In genomic region chr15:85481543-85481942, GRCh38 we compare ENCODE assay signal across 8 cellular contexts.
DNase-seq lines count a peak whose midpoint lies in the region; ATAC-seq and TF ChIP-seq lines count a peak whose summit lies in the region.
"Not testable (repeated sequence)": the region's sequence is repeated elsewhere in the genome, so short reads cannot be mapped to it uniquely, and the experiment has no call there.

No MANE protein-coding gene starts in this region.

- not testable (repeated sequence) for H3F3A ChIP-seq in GM23338 (replicated peaks; ENCODE audit: low read depth)

- peaks cover 81% of the 10 kb centered on the region for H3K4me1 Mint-ChIP-seq in CD4-positive, alpha-beta T cell (ENCODE audit: low read depth)
- H3K4me1 Mint-ChIP-seq in GM23338: peaks cover 56% of the 10 kb centered on the region
- H3K4me1 Mint-ChIP-seq in activated CD4-positive, alpha-beta T cell treated with anti-CD3 and anti-CD28 coated beads for 36 hours: peaks cover 74% of the 10 kb centered on the region
- peaks cover 35% of the 10 kb centered on the region for H3K4me1 Mint-ChIP-seq in activated naive CD4-positive, alpha-beta T cell treated with anti-CD3 and anti-CD28 coated beads, Interleukin-2, amount 10 ng/mL, durations not matched to agents 7 days and 5 days
- H3K4me1 Mint-ChIP-seq in effector memory CD8-positive, alpha-beta T cell (ENCODE audit: low read depth in 2 of 2): peaks cover 31 to 47% of the 10 kb centered on the region in 2 donors
- peaks cover 31 to 85% (median 83%) of the 10 kb centered on the region in 4 donors for H3K4me1 Mint-ChIP-seq in naive thymus-derived CD8-positive, alpha-beta T cell
- peaks cover 81% of the 10 kb centered on the region for H3K4me1 Mint-ChIP-seq in stimulated activated naive CD8-positive, alpha-beta T cell treated with anti-CD3 and anti-CD28 coated beads, Interleukin-15, Interleukin-2, amounts not matched to agents 100 ng/mL and 50 ng/mL, for 24 hours (ENCODE audit: low read depth)

- TF ChIP-seq CTCF in CD4-positive, alpha-beta T cell (IDR thresholded peaks at IDR 0.05); GM23338 (conservative IDR thresholded peaks at IDR 0.05; ENCODE audit: low read depth in 2 of 2); OCI-LY7 (conservative IDR thresholded peaks at IDR 0.05; ENCODE audit: low read length): not testable (repeated sequence)

- not testable (repeated sequence) for H3K9me2 ChIP-seq in GM23338 (ENCODE audit: insufficient read depth); OCI-LY7 (ENCODE audit: insufficient read depth, low read length)

- not testable (repeated sequence) for H3K4me3 ChIP-seq in GM23338
- peak overlapping the region; percentile 19 for H3K4me3 ChIP-seq in OCI-LY7 (ENCODE audit: low read depth, low read length, poor library complexity, severe bottlenecking)

- not testable (repeated sequence) for DNase-seq in CD4-positive, alpha-beta T cell; GM23338 (ENCODE audit: low spot score); activated CD4-positive, alpha-beta T cell treated with anti-CD3 and anti-CD28 coated beads for 36 hours; activated naive CD4-positive, alpha-beta T cell treated with anti-CD3 and anti-CD28 coated beads, Interleukin-2, amount 10 ng/mL, durations not matched to agents 7 days and 5 days; effector memory CD8-positive, alpha-beta T cell
- peak; percentile 40 for DNase-seq in OCI-LY7 (ENCODE audit: low spot score)
- DNase-seq in naive thymus-derived CD8-positive, alpha-beta T cell: peak in 4 of 10 donors; percentile 3 to 46 (median 32)

- H3K4me1 ChIP-seq in GM23338 (ENCODE audit: insufficient read depth): peaks cover 31% of the 10 kb centered on the region
- peaks cover 94% of the 10 kb centered on the region for H3K4me1 ChIP-seq in OCI-LY7 (ENCODE audit: insufficient read depth, low read length, poor library complexity, severe bottlenecking)

- H3K27me3 Mint-ChIP-seq in CD4-positive, alpha-beta T cell; GM23338 (ENCODE audit: insufficient read depth, low read depth, poor library complexity); activated CD4-positive, alpha-beta T cell treated with anti-CD3 and anti-CD28 coated beads for 36 hours; activated naive CD4-positive, alpha-beta T cell treated with anti-CD3 and anti-CD28 coated beads, Interleukin-2, amount 10 ng/mL, durations not matched to agents 7 days and 5 days; effector memory CD8-positive, alpha-beta T cell; naive thymus-derived CD8-positive, alpha-beta T cell; stimulated activated naive CD8-positive, alpha-beta T cell treated with anti-CD3 and anti-CD28 coated beads, Interleukin-15, Interleukin-2, amounts not matched to agents 100 ng/mL and 50 ng/mL, for 24 hours: not testable (repeated sequence)

- H3K4me2 ChIP-seq in GM23338: not testable (repeated sequence)
- H3K4me2 ChIP-seq in OCI-LY7 (ENCODE audit: low read length): peak overlapping the region; percentile 65

- CTCF ChIA-PET in CD4-positive, alpha-beta T cell (lab: Charles Lee); OCI-LY7 (lab: Charles Lee; ENCODE audit: unreplicated experiment); activated CD4-positive, alpha-beta T cell treated with anti-CD3 and anti-CD28 coated beads for 36 hours (lab: Charles Lee); activated naive CD4-positive, alpha-beta T cell treated with anti-CD3 and anti-CD28 coated beads, Interleukin-2, amount 10 ng/mL, durations not matched to agents 7 days and 5 days (lab: Charles Lee): not testable (repeated sequence)

- intact Hi-C loops in CD4-positive, alpha-beta T cell (cut with DNase I, micrococcal nuclease); activated CD4-positive, alpha-beta T cell treated with anti-CD3 and anti-CD28 coated beads for 36 hours (cut with DNase I, micrococcal nuclease): not testable (repeated sequence)
- intact Hi-C loops in OCI-LY7 (cut with micrococcal nuclease; ENCODE audit: unreplicated experiment): loop anchor here (5.0 kb wide), 2 partner anchors 184 to 226 kb away; no protein-coding TSS in a partner anchor

- peaks cover 75% of the 10 kb centered on the region for H3K79me2 ChIP-seq in GM23338 (replicated peaks; ENCODE audit: insufficient read depth)
- H3K79me2 ChIP-seq in OCI-LY7 (ENCODE audit: insufficient read depth, low read depth, low read length): peaks cover 92% of the 10 kb centered on the region

- H3K27me3 ChIP-seq in CD4-positive, alpha-beta T cell (ENCODE audit: control insufficient read depth, insufficient read depth, low read length); GM23338 (ENCODE audit: insufficient read depth): not testable (repeated sequence)

- peak overlapping the region; percentile 76 for H3K27ac Mint-ChIP-seq in CD4-positive, alpha-beta T cell
- peak overlapping the region; percentile 46; the same call in 1 of the 2 replicates for H3K27ac Mint-ChIP-seq in GM23338
- H3K27ac Mint-ChIP-seq in activated CD4-positive, alpha-beta T cell treated with anti-CD3 and anti-CD28 coated beads for 36 hours: not testable (repeated sequence)
- H3K27ac Mint-ChIP-seq in activated naive CD4-positive, alpha-beta T cell treated with anti-CD3 and anti-CD28 coated beads, Interleukin-2, amount 10 ng/mL, durations not matched to agents 7 days and 5 days: peak overlapping the region; percentile 70
- peak overlapping the region; percentile 33 to 41 for H3K27ac Mint-ChIP-seq in effector memory CD8-positive, alpha-beta T cell
- H3K27ac Mint-ChIP-seq in naive thymus-derived CD8-positive, alpha-beta T cell: peak overlapping the region in 5 of 10 donors; percentile 39 to 75 (median 48)
- peak overlapping the region; percentile 66 for H3K27ac Mint-ChIP-seq in stimulated activated naive CD8-positive, alpha-beta T cell treated with anti-CD3 and anti-CD28 coated beads, Interleukin-15, Interleukin-2, amounts not matched to agents 100 ng/mL and 50 ng/mL, for 24 hours

- H3K9me3 Mint-ChIP-seq in CD4-positive, alpha-beta T cell; GM23338; activated CD4-positive, alpha-beta T cell treated with anti-CD3 and anti-CD28 coated beads for 36 hours (ENCODE audit: low read depth); activated naive CD4-positive, alpha-beta T cell treated with anti-CD3 and anti-CD28 coated beads, Interleukin-2, amount 10 ng/mL, durations not matched to agents 7 days and 5 days; effector memory CD8-positive, alpha-beta T cell; naive thymus-derived CD8-positive, alpha-beta T cell; stimulated activated naive CD8-positive, alpha-beta T cell treated with anti-CD3 and anti-CD28 coated beads, Interleukin-15, Interleukin-2, amounts not matched to agents 100 ng/mL and 50 ng/mL, for 24 hours: not testable (repeated sequence)

- POLR2A ChIA-PET in CD4-positive, alpha-beta T cell (lab: Charles Lee); activated CD4-positive, alpha-beta T cell treated with anti-CD3 and anti-CD28 coated beads for 36 hours (lab: Charles Lee); naive thymus-derived CD8-positive, alpha-beta T cell (lab: Charles Lee): not testable (repeated sequence)
- POLR2A ChIA-PET in OCI-LY7 (lab: Charles Lee): interaction anchor here (1.2 to 1.3 kb wide), 2 partner anchors 24 to 26 kb away, joined by 3 read pairs; no protein-coding TSS in a partner anchor

- peak; percentile 48 for ATAC-seq in CD4-positive, alpha-beta T cell (ENCODE audit: poor library complexity)
- not testable (repeated sequence) for ATAC-seq in GM23338
- peak; percentile 38 for ATAC-seq in activated CD4-positive, alpha-beta T cell treated with anti-CD3 and anti-CD28 coated beads for 36 hours
- ATAC-seq in effector memory CD8-positive, alpha-beta T cell (replicated peaks): peak; percentile 40
- ATAC-seq in naive thymus-derived CD8-positive, alpha-beta T cell: peak; percentile 78 to 87

- H4K20me1 ChIP-seq in GM23338 (replicated peaks; ENCODE audit: insufficient read depth): peaks cover 17% of the 10 kb centered on the region
- not testable (repeated sequence) for H4K20me1 ChIP-seq in OCI-LY7 (ENCODE audit: insufficient read depth, low read length)

- H3K9me3 ChIP-seq in CD4-positive, alpha-beta T cell (ENCODE audit: control insufficient read depth, low read length); OCI-LY7 (ENCODE audit: low read length): not testable (repeated sequence)

- H3K4me3 Mint-ChIP-seq in CD4-positive, alpha-beta T cell; GM23338; activated CD4-positive, alpha-beta T cell treated with anti-CD3 and anti-CD28 coated beads for 36 hours; activated naive CD4-positive, alpha-beta T cell treated with anti-CD3 and anti-CD28 coated beads, Interleukin-2, amount 10 ng/mL, durations not matched to agents 7 days and 5 days; effector memory CD8-positive, alpha-beta T cell; stimulated activated naive CD8-positive, alpha-beta T cell treated with anti-CD3 and anti-CD28 coated beads, Interleukin-15, Interleukin-2, amounts not matched to agents 100 ng/mL and 50 ng/mL, for 24 hours: not testable (repeated sequence)
- H3K4me3 Mint-ChIP-seq in naive thymus-derived CD8-positive, alpha-beta T cell: peak overlapping the region in 8 of 10 donors; percentile 2 to 61 (median 36)

- H2AFZ ChIP-seq in GM23338; OCI-LY7 (ENCODE audit: low read length): not testable (repeated sequence)

- not testable (repeated sequence) for H3K36me3 Mint-ChIP-seq in CD4-positive, alpha-beta T cell (ENCODE audit: low read depth); GM23338 (ENCODE audit: low read depth); activated CD4-positive, alpha-beta T cell treated with anti-CD3 and anti-CD28 coated beads for 36 hours (ENCODE audit: low read depth); activated naive CD4-positive, alpha-beta T cell treated with anti-CD3 and anti-CD28 coated beads, Interleukin-2, amount 10 ng/mL, durations not matched to agents 7 days and 5 days; effector memory CD8-positive, alpha-beta T cell (ENCODE audit: insufficient read depth); naive thymus-derived CD8-positive, alpha-beta T cell; stimulated activated naive CD8-positive, alpha-beta T cell treated with anti-CD3 and anti-CD28 coated beads, Interleukin-15, Interleukin-2, amounts not matched to agents 100 ng/mL and 50 ng/mL, for 24 hours (ENCODE audit: low read depth)

- not testable (repeated sequence) for H3K36me3 ChIP-seq in GM23338 (ENCODE audit: insufficient read depth)
- H3K36me3 ChIP-seq in OCI-LY7 (ENCODE audit: insufficient read depth, low read length): peaks cover 11% of the 10 kb centered on the region; the same call in 1 of the 2 replicates

- H3K27ac ChIP-seq in CD4-positive, alpha-beta T cell (ENCODE audit: low read depth, low read length); GM23338 (ENCODE audit: low read depth): not testable (repeated sequence)
- peak overlapping the region; percentile 39 for H3K27ac ChIP-seq in OCI-LY7 (ENCODE audit: low read depth, low read length, poor library complexity, severe bottlenecking)

- not testable (repeated sequence) for BruUV-seq in OCI-LY7 (replicated peaks; lab: Mats Ljungman, UMichigan)
